ENCODE assay signal across 1 cellular context in the genomic region with DNA sequence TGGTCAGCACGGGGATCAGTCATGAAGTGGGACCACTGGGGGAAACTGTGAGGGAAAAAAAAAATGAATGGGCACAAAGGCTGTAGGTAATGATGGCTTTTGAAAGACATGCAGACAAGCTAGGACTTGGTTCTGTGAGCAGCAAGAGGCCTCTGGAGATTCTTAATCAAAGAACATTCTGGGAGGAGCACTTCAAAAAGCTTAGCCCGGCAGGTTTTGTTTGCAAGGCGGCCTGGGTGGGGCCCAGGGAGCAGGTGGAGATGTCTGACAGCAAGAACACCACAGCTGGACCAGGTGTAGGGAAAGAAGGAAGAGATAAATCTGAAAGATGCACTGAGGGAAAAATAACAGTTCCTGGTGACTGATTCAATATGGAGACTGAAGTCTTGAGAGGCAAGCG.
TF ChIP-seq lines count a peak whose summit lies in the region.

No MANE protein-coding gene starts in this region.

TF ChIP-seq in H1, 55 proteins besides CTCF, POLR2A, EP300 and RAD21:
- TF ChIP-seq MAFK (IDR thresholded peaks at IDR 0.05; ENCODE audit: low read depth, low read length) (no peak), ZNF274 (IDR thresholded peaks at IDR 0.05; ENCODE audit: borderline replicate concordance, extremely low read depth, low read length) (no peak), HDAC2 (IDR thresholded peaks at IDR 0.05; ENCODE audit: borderline replicate concordance in 1 of 2, low read depth in 2 of 2, low read length in 2 of 2) (no peak), CTBP2 (IDR thresholded peaks at IDR 0.05; ENCODE audit: borderline replicate concordance, insufficient read depth, insufficient read length, low read length) (no peak), PHF8 (conservative IDR thresholded peaks at IDR 0.05; ENCODE audit: low read depth, low read length) (no peak), SUZ12 (IDR thresholded peaks at IDR 0.05; ENCODE audit: low read length) (no peak)
- TF ChIP-seq, protein P1, sequence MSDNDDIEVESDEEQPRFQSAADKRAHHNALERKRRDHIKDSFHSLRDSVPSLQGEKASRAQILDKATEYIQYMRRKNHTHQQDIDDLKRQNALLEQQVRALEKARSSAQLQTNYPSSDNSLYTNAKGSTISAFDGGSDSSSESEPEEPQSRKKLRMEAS (IDR thresholded peaks at IDR 0.05) = no peak
- TF ChIP-seq, protein P2, sequence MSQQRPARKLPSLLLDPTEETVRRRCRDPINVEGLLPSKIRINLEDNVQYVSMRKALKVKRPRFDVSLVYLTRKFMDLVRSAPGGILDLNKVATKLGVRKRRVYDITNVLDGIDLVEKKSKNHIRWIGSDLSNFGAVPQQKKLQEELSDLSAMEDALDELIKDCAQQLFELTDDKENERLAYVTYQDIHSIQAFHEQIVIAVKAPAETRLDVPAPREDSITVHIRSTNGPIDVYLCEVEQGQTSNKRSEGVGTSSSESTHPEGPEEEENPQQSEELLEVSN (IDR thresholded peaks at IDR 0.05) = no peak
